In genomic region chr10:72204296-72204695, GRCh38 we compare ENCODE assay signal across 1 cellular context.
TF ChIP-seq lines count a peak whose summit lies in the region.

No MANE protein-coding gene starts in this region.

TF ChIP-seq in HEK293, 187 proteins besides CTCF, POLR2A, EP300 and RAD21 (continued from another document and continues in another):
- TF ChIP-seq ZNF362 (tag by site-specific recombination; IDR thresholded peaks at IDR 0.05), result 0 out of 2 replicates have a peak, but pooled peaks have one; percentile 73
- TF ChIP-seq ZXDB (tag by site-specific recombination; IDR thresholded peaks at IDR 0.05), result peak; percentile 93
- no peak for TF ChIP-seq ZNF48 (tag by site-specific recombination; IDR thresholded peaks at IDR 0.05)
- peak; percentile 86 for TF ChIP-seq ZFP69B (tag by site-specific recombination; IDR thresholded peaks at IDR 0.05)
- TF ChIP-seq, protein P1, sequence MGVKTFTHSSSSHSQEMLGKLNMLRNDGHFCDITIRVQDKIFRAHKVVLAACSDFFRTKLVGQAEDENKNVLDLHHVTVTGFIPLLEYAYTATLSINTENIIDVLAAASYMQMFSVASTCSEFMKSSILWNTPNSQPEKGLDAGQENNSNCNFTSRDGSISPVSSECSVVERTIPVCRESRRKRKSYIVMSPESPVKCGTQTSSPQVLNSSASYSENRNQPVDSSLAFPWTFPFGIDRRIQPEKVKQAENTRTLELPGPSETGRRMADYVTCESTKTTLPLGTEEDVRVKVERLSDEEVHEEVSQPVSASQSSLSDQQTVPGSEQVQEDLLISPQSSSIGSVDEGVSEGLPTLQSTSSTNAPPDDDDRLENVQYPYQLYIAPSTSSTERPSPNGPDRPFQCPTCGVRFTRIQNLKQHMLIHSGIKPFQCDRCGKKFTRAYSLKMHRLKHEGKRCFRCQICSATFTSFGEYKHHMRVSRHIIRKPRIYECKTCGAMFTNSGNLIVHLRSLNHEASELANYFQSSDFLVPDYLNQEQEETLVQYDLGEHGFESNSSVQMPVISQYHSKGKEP (tag by site-specific recombination; IDR thresholded peaks at IDR 0.05), result peak; percentile 78
- no peak for TF ChIP-seq ZNF16 (tag by site-specific recombination; IDR thresholded peaks at IDR 0.05; ENCODE audit: low read depth)
- peak; percentile 98 for TF ChIP-seq SP7 (tag by site-specific recombination; IDR thresholded peaks at IDR 0.05)
- no peak for TF ChIP-seq ZNF560 (tag by site-specific recombination; IDR thresholded peaks at IDR 0.05; ENCODE audit: borderline replicate concordance)
- TF ChIP-seq ZNF23 (tag by site-specific recombination; IDR thresholded peaks at IDR 0.05; ENCODE audit: borderline replicate concordance), result no peak
- no peak for TF ChIP-seq ZNF544 (tag by site-specific recombination; IDR thresholded peaks at IDR 0.05)
- TF ChIP-seq, protein P2, sequence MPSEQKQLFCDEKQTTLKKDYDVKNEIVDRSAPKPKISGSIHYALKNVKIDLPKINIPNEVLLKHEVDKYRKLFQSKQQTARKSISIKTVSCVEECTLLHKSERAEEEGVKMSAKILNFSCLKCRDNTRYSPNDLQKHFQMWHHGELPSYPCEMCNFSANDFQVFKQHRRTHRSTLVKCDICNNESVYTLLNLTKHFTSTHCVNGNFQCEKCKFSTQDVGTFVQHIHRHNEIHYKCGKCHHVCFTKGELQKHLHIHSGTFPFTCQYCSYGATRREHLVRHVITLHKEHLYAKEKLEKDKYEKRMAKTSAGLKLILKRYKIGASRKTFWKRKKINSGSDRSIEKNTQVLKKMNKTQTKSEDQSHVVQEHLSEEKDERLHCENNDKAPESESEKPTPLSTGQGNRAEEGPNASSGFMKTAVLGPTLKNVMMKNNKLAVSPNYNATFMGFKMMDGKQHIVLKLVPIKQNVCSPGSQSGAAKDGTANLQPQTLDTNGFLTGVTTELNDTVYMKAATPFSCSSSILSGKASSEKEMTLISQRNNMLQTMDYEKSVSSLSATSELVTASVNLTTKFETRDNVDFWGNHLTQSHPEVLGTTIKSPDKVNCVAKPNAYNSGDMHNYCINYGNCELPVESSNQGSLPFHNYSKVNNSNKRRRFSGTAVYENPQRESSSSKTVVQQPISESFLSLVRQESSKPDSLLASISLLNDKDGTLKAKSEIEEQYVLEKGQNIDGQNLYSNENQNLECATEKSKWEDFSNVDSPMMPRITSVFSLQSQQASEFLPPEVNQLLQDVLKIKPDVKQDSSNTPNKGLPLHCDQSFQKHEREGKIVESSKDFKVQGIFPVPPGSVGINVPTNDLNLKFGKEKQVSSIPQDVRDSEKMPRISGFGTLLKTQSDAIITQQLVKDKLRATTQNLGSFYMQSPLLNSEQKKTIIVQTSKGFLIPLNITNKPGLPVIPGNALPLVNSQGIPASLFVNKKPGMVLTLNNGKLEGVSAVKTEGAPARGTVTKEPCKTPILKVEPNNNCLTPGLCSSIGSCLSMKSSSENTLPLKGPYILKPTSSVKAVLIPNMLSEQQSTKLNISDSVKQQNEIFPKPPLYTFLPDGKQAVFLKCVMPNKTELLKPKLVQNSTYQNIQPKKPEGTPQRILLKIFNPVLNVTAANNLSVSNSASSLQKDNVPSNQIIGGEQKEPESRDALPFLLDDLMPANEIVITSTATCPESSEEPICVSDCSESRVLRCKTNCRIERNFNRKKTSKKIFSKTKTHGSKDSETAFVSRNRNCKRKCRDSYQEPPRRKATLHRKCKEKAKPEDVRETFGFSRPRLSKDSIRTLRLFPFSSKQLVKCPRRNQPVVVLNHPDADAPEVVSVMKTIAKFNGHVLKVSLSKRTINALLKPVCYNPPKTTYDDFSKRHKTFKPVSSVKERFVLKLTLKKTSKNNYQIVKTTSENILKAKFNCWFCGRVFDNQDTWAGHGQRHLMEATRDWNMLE (tag by site-specific recombination; conservative IDR thresholded peaks at IDR 0.05; ENCODE audit: low read depth), result peak; percentile 53
- TF ChIP-seq, protein P3, sequence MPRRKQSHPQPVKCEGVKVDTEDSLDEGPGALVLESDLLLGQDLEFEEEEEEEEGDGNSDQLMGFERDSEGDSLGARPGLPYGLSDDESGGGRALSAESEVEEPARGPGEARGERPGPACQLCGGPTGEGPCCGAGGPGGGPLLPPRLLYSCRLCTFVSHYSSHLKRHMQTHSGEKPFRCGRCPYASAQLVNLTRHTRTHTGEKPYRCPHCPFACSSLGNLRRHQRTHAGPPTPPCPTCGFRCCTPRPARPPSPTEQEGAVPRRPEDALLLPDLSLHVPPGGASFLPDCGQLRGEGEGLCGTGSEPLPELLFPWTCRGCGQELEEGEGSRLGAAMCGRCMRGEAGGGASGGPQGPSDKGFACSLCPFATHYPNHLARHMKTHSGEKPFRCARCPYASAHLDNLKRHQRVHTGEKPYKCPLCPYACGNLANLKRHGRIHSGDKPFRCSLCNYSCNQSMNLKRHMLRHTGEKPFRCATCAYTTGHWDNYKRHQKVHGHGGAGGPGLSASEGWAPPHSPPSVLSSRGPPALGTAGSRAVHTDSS (tag by site-specific recombination; IDR thresholded peaks at IDR 0.05), result no peak
- TF ChIP-seq, protein P4, sequence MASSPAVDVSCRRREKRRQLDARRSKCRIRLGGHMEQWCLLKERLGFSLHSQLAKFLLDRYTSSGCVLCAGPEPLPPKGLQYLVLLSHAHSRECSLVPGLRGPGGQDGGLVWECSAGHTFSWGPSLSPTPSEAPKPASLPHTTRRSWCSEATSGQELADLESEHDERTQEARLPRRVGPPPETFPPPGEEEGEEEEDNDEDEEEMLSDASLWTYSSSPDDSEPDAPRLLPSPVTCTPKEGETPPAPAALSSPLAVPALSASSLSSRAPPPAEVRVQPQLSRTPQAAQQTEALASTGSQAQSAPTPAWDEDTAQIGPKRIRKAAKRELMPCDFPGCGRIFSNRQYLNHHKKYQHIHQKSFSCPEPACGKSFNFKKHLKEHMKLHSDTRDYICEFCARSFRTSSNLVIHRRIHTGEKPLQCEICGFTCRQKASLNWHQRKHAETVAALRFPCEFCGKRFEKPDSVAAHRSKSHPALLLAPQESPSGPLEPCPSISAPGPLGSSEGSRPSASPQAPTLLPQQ (tag by site-specific recombination; IDR thresholded peaks at IDR 0.05), result peak; percentile 87
- no peak for TF ChIP-seq ZNF350 (tag by site-specific recombination; IDR thresholded peaks at IDR 0.05)
- no peak for TF ChIP-seq ZBTB20 (tag by site-specific recombination; IDR thresholded peaks at IDR 0.05)
- no peak for TF ChIP-seq ZNF510 (tag by site-specific recombination; IDR thresholded peaks at IDR 0.05; ENCODE audit: insufficient replicate concordance)
- TF ChIP-seq ZBTB7A (tag by site-specific recombination; IDR thresholded peaks at IDR 0.05; ENCODE audit: low read depth), result no peak
- TF ChIP-seq, protein P5, sequence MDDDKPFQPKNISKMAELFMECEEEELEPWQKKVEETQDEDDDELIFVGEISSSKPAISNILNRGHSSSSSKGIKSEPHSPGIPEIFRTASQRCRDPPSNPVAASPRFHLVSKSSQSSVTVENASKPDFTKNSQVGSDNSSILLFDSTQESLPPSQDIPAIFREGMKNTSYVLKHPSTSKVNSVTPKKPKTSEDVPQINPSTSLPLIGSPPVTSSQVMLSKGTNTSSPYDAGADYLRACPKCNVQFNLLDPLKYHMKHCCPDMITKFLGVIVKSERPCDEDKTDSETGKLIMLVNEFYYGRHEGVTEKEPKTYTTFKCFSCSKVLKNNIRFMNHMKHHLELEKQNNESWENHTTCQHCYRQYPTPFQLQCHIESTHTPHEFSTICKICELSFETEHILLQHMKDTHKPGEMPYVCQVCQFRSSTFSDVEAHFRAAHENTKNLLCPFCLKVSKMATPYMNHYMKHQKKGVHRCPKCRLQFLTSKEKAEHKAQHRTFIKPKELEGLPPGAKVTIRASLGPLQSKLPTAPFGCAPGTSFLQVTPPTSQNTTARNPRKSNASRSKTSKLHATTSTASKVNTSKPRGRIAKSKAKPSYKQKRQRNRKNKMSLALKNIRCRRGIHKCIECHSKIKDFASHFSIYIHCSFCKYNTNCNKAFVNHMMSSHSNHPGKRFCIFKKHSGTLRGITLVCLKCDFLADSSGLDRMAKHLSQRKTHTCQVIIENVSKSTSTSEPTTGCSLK (tag by site-specific recombination; IDR thresholded peaks at IDR 0.05), result no peak
- TF ChIP-seq, protein P6, sequence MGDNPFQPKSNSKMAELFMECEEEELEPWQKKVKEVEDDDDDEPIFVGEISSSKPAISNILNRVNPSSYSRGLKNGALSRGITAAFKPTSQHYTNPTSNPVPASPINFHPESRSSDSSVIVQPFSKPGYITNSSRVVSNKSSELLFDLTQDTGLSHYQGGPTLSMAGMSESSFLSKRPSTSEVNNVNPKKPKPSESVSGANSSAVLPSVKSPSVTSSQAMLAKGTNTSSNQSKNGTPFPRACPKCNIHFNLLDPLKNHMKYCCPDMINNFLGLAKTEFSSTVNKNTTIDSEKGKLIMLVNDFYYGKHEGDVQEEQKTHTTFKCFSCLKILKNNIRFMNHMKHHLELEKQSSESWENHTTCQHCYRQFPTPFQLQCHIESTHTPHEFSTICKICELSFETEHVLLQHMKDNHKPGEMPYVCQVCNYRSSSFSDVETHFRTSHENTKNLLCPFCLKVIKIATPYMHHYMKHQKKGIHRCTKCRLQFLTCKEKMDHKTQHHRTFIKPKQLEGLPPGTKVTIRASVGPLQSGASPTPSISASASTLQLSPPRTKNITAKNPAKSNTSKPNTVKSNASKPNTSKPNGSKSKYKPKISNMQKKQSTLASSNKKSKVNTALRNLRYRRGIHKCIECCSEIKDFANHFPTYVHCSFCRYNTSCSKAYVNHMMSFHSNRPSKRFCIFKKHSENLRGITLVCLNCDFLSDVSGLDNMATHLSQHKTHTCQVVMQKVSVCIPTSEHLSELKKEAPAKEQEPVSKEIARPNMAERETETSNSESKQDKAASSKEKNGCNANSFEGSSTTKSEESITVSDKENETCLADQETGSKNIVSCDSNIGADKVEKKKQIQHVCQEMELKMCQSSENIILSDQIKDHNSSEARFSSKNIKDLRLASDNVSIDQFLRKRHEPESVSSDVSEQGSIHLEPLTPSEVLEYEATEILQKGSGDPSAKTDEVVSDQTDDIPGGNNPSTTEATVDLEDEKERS (tag by site-specific recombination; IDR thresholded peaks at IDR 0.05), result no peak
- peak; percentile 98 for TF ChIP-seq ZNF629 (tag by site-specific recombination; IDR thresholded peaks at IDR 0.05)
- TF ChIP-seq REST (tag by site-specific recombination; IDR thresholded peaks at IDR 0.05), result no peak
- TF ChIP-seq TCF7L2 (IDR thresholded peaks at IDR 0.05; ENCODE audit: borderline replicate concordance, low read depth, low read length), result peak; percentile 99
- TF ChIP-seq PATZ1 (tag by site-specific recombination; IDR thresholded peaks at IDR 0.05), result peak; percentile 90
- TF ChIP-seq AEBP2 (tag by site-specific recombination; IDR thresholded peaks at IDR 0.05; ENCODE audit: borderline replicate concordance), result peak; percentile 89; the same call in 1 of the 2 replicates
- peak; percentile 93 for TF ChIP-seq ZNF146 (tag by site-specific recombination; IDR thresholded peaks at IDR 0.05)
- TF ChIP-seq TRIM28 (IDR thresholded peaks at IDR 0.05; ENCODE audit: borderline replicate concordance, low read length), result peak; percentile 58; the same call in 1 of the 2 replicates
- no peak for TF ChIP-seq ZNF707 (tag by site-specific recombination; IDR thresholded peaks at IDR 0.05)
- no peak for TF ChIP-seq SALL2 (tag by site-specific recombination; IDR thresholded peaks at IDR 0.05; ENCODE audit: borderline replicate concordance)
- TF ChIP-seq ZNF701 (tag by site-specific recombination; IDR thresholded peaks at IDR 0.05), result no peak
- peak; percentile 69 for TF ChIP-seq SP3 (tag by site-specific recombination; IDR thresholded peaks at IDR 0.05)
